ENCODE assay signal across 8 cellular contexts in genomic region chr17:82105882-82106696, GRCh38.
DNase-seq lines count a peak whose midpoint lies in the region; ATAC-seq and TF ChIP-seq lines count a peak whose summit lies in the region.

No MANE protein-coding gene starts in this region.

- H3K4me2 ChIP-seq in KMS-11, result peak overlapping the region; percentile 72

- H3K9me3 ChIP-seq in adipocyte (ENCODE audit: control insufficient read depth, low read length), result no peaks in the 10 kb centered on the region
- no peaks in the 10 kb centered on the region for H3K9me3 ChIP-seq in iPS-20b (ENCODE audit: insufficient read depth, low read depth, low read length)

- H2AFZ ChIP-seq in KMS-11 (ENCODE audit: low read depth), result peak overlapping the region; percentile 32; the same call in 1 of the 2 replicates

- H3K79me2 ChIP-seq in KMS-11 (ENCODE audit: insufficient read depth, low read depth), result 0 out of 2 replicates have a peak, but pooled peaks cover 4% of the 10 kb centered on the region

- DNase-seq in DMS153 (lab: John Stamatoyannopoulos, UW), result peak; percentile 47
- DNase-seq in adipocyte (ENCODE audit: low read depth), result peak; percentile 34
- DNase-seq in stimulated activated CD4-positive, alpha-beta T cell treated with anti-CD3 and anti-CD28 coated beads, Interleukin-1b, Interleukin-23, amount 100 ng/mL, for 48 hours, result peak; percentile 63

- H3K4me3 ChIP-seq in KMS-11 (IDR thresholded peaks at IDR 0.05; ENCODE audit: insufficient read depth, low read depth, low read length) (no peak overlapping the region), adipocyte (ENCODE audit: low read length) (no peak overlapping the region), iPS-20b (ENCODE audit: low read length) (no peak overlapping the region)

- ATAC-seq in GM21381 (IDR thresholded peaks at IDR 0.05; ENCODE audit: unreplicated experiment) (peak; percentile 66), SK-N-SH treated with all-trans-retinoic acid at 6 μM for 48 hours (peak; percentile 82), HG03469 (IDR thresholded peaks at IDR 0.05; ENCODE audit: unreplicated experiment) (no peak)

- H3K36me3 ChIP-seq in KMS-11 (ENCODE audit: insufficient read depth) (no peaks in the 10 kb centered on the region), adipocyte (ENCODE audit: control insufficient read depth, insufficient read depth, low read length, severe bottlenecking) (peaks cover 5% of the 10 kb centered on the region), iPS-20b (ENCODE audit: insufficient read depth, low read depth, low read length) (no peaks in the 10 kb centered on the region)

- peak overlapping the region; percentile 46; the same call in 1 of the 2 replicates for H3K9ac ChIP-seq in KMS-11
- H3K9ac ChIP-seq in adipocyte (ENCODE audit: low read length), result peak overlapping the region; percentile 48
- peak overlapping the region; percentile 8; the same call in 1 of the 2 replicates for H3K9ac ChIP-seq in iPS-20b (ENCODE audit: low read depth, low read length)

- no peaks in the 10 kb centered on the region for H4K20me1 ChIP-seq in KMS-11 (ENCODE audit: insufficient read depth)

- peaks cover 15% of the 10 kb centered on the region for H3K4me1 ChIP-seq in KMS-11 (ENCODE audit: low read depth, poor library complexity, severe bottlenecking)
- H3K4me1 ChIP-seq in adipocyte (ENCODE audit: control insufficient read depth, insufficient read depth, low read length), result peaks cover 48% of the 10 kb centered on the region
- H3K4me1 ChIP-seq in iPS-20b (ENCODE audit: insufficient read depth, low read length), result peaks cover 6% of the 10 kb centered on the region; the same call in 1 of the 2 replicates

- H3K27me3 ChIP-seq in KMS-11 (ENCODE audit: insufficient read depth, low read depth), result no peaks in the 10 kb centered on the region
- H3K27me3 ChIP-seq in adipocyte (replicated peaks; ENCODE audit: control insufficient read depth, insufficient read depth, low read length), result no peaks in the 10 kb centered on the region
- peaks cover 8% of the 10 kb centered on the region; the same call in 1 of the 2 replicates for H3K27me3 ChIP-seq in iPS-20b (ENCODE audit: insufficient read depth, low read length)

- peak; percentile 54; the same call in 1 of the 2 replicates for TF ChIP-seq CTCF in KMS-11 (conservative IDR thresholded peaks at IDR 0.05; ENCODE audit: low read depth, low read length)

- H3K27ac ChIP-seq in KMS-11, result peak overlapping the region; percentile 49
- H3K27ac ChIP-seq in iPS-20b (ENCODE audit: low read length), result no peak overlapping the region

TF ChIP-seq in SK-N-SH treated with all-trans-retinoic acid at 6 μM for 48 hours, 23 proteins besides CTCF, POLR2A, EP300 and RAD21:
- TF ChIP-seq ISL1 (CRISPR knock-in tag; IDR thresholded peaks at IDR 0.05) (no peak), TCF4 (CRISPR knock-in tag; IDR thresholded peaks at IDR 0.05; ENCODE audit: borderline replicate concordance) (peak; percentile 58; the same call in 1 of the 2 replicates), OSR1 (CRISPR knock-in tag; IDR thresholded peaks at IDR 0.05) (no peak), ZNF565 (CRISPR knock-in tag; conservative IDR thresholded peaks at IDR 0.05; ENCODE audit: low read depth) (peak; percentile 58; the same call in 1 of the 2 replicates), ZNF8 (CRISPR knock-in tag; IDR thresholded peaks at IDR 0.05) (no peak), GLIS3 (CRISPR knock-in tag; IDR thresholded peaks at IDR 0.05) (0 out of 2 replicates have a peak, but pooled peaks have one; percentile 21), ESRRG (CRISPR knock-in tag; IDR thresholded peaks at IDR 0.05) (no peak), TOX (CRISPR knock-in tag; IDR thresholded peaks at IDR 0.05; ENCODE audit: borderline replicate concordance) (no peak)
